ENCODE assay signal across 8 cellular contexts in genomic region chr1:148966084-148966483, GRCh38.
A peak's percentile ranks its signal among the peaks of the same experiment; 100 is the strongest.
DNase-seq lines count a peak whose midpoint lies in the region; ATAC-seq, FAIRE-seq and TF ChIP-seq lines count a peak whose summit lies in the region.
"Not testable (repeated sequence)": the region's sequence is repeated elsewhere in the genome, so short reads cannot be mapped to it uniquely, and the experiment has no call there.

No MANE protein-coding gene starts in this region.

- not testable (repeated sequence) for H3K27ac ChIP-seq in Panc1 (ENCODE audit: low read length); endodermal cell (ENCODE audit: low read depth, low read length); upper lobe of right lung

- not testable (repeated sequence) for H3K27me3 ChIP-seq in Panc1 (ENCODE audit: control insufficient read depth, insufficient read depth, low read length); endodermal cell (ENCODE audit: control insufficient read depth, insufficient read depth, low read length, poor library complexity, severe bottlenecking); upper lobe of right lung

- ATAC-seq in HG02763 (IDR thresholded peaks at IDR 0.05; ENCODE audit: unreplicated experiment) (peak; percentile 45), Panc1 (peak; percentile 90), left lobe of liver (peak; percentile 72), upper lobe of right lung (peak; percentile 98)
- peak; percentile 64 to 69 for ATAC-seq in activated T-cell treated with anti-CD3 and anti-CD28 coated beads, Interleukin-2, amount 50 U/mL, for 72 hours (replicated peaks in 1 of 2)

- not testable (repeated sequence) for H3K4me3 Mint-ChIP-seq in activated T-cell treated with anti-CD3 and anti-CD28 coated beads, Interleukin-2, amount 50 U/mL, for 72 hours; endodermal cell; osteocyte (ENCODE audit: unreplicated experiment)

- in situ Hi-C loops in Panc1 (cut with HindIII; ENCODE audit: low pct_unique_long_range_greater_than_20kb, low sequenced_read_pairs): not testable (repeated sequence)

- not testable (repeated sequence) for H3K9me3 ChIP-seq in Panc1 (ENCODE audit: control insufficient read depth, insufficient read depth, low read depth, low read length); endodermal cell (ENCODE audit: control insufficient read depth, low read length); upper lobe of right lung

- not testable (repeated sequence) for TF ChIP-seq CTCF in Panc1 (IDR thresholded peaks at IDR 0.05)
- TF ChIP-seq CTCF in endodermal cell (conservative IDR thresholded peaks at IDR 0.05): peak; percentile 34
- peak; percentile 27 for TF ChIP-seq CTCF in osteocyte (IDR thresholded peaks at IDR 0.05)
- peak; percentile 5 for TF ChIP-seq CTCF in upper lobe of right lung (IDR thresholded peaks at IDR 0.05)

- CTCF ChIA-PET in Panc1 (lab: Charles Lee): not testable (repeated sequence)

- not testable (repeated sequence) for H3K36me3 ChIP-seq in Panc1 (ENCODE audit: control insufficient read depth, insufficient read depth, low read length); endodermal cell (ENCODE audit: control insufficient read depth, insufficient read depth, low read length); upper lobe of right lung

- WGBS in endodermal cell (ENCODE audit: insufficient coverage in 1 of 2, insufficient read length in 1 of 2), 2 experiments: no CpG with 5 or more reads among the region's 2 CpGs

- not testable (repeated sequence) for DNase-seq in GM18507 (ENCODE audit: extremely low spot score, insufficient read length, low read depth); Panc1 (ENCODE audit: low read depth, low spot score); activated T-cell treated with anti-CD3 and anti-CD28 coated beads, Interleukin-2, amount 50 U/mL, for 72 hours; endodermal cell; left lobe of liver (ENCODE audit: low spot score); osteocyte (ENCODE audit: extremely low spot score, unreplicated experiment); upper lobe of right lung

- intact Hi-C loops in Panc1 (cut with micrococcal nuclease; ENCODE audit: unreplicated experiment); upper lobe of right lung (cut with DNase I): not testable (repeated sequence)

- not testable (repeated sequence) for H3K4me1 Mint-ChIP-seq in activated T-cell treated with anti-CD3 and anti-CD28 coated beads, Interleukin-2, amount 50 U/mL, for 72 hours (ENCODE audit: low read depth); endodermal cell; osteocyte (ENCODE audit: unreplicated experiment)

- H3K27ac Mint-ChIP-seq in activated T-cell treated with anti-CD3 and anti-CD28 coated beads, Interleukin-2, amount 50 U/mL, for 72 hours; endodermal cell; osteocyte (ENCODE audit: unreplicated experiment): not testable (repeated sequence)

- H3K9me3 Mint-ChIP-seq in activated T-cell treated with anti-CD3 and anti-CD28 coated beads, Interleukin-2, amount 50 U/mL, for 72 hours; endodermal cell; osteocyte (ENCODE audit: unreplicated experiment): not testable (repeated sequence)

- POLR2A ChIA-PET in Panc1 (lab: Charles Lee): not testable (repeated sequence)

- not testable (repeated sequence) for H3K9ac ChIP-seq in endodermal cell (ENCODE audit: extremely low read depth, low read length, poor library complexity, severe bottlenecking)

- BruUV-seq in Panc1 (replicated peaks; lab: Mats Ljungman, UMichigan): not testable (repeated sequence)

- H3K4me3 ChIP-seq in Panc1 (ENCODE audit: low read depth in 2 of 2, low read length in 2 of 2); endodermal cell (ENCODE audit: low read length); upper lobe of right lung: not testable (repeated sequence)

- peak; percentile 54 for FAIRE-seq in GM18507 (lab: Jason Lieb, UNC)

- H3K27me3 Mint-ChIP-seq in activated T-cell treated with anti-CD3 and anti-CD28 coated beads, Interleukin-2, amount 50 U/mL, for 72 hours (ENCODE audit: low read depth); endodermal cell (ENCODE audit: insufficient read depth); osteocyte (ENCODE audit: unreplicated experiment): not testable (repeated sequence)

- H3K4me1 ChIP-seq in Panc1 (ENCODE audit: control insufficient read depth, insufficient read depth, low read length); endodermal cell (ENCODE audit: control insufficient read depth, insufficient read depth, low read length); upper lobe of right lung: not testable (repeated sequence)

- H3K36me3 Mint-ChIP-seq in activated T-cell treated with anti-CD3 and anti-CD28 coated beads, Interleukin-2, amount 50 U/mL, for 72 hours (ENCODE audit: insufficient read depth in 2 of 2); endodermal cell (ENCODE audit: low read depth); osteocyte (ENCODE audit: unreplicated experiment): not testable (repeated sequence)

Comparison
In these comparisons a context has a peak if more than half of its experiments do, and no peak if none do; other contexts are left out.
1. ATAC-seq: peak in every context shown above with its lines; median percentile 98 in upper lobe of right lung; 90 in Panc1; 72 in left lobe of liver; 66 in activated T-cell treated with anti-CD3 and anti-CD28 coated beads, Interleukin-2, amount 50 U/mL, for 72 hours; 45 in HG02763.